8 cellular contexts compared by ENCODE assay signal in genomic region chr17:8249621-8250020, GRCh38. TPM values are rescaled to one million over a fixed set of nuclear protein-coding genes. Genes with fewer than 3 reads are reported as not detected.
A peak's percentile ranks its signal among the peaks of the same experiment; 100 is the strongest.
DNase-seq lines count a peak whose midpoint lies in the region; TF ChIP-seq lines count a peak whose summit lies in the region.

No MANE protein-coding gene starts in this region.

- no peak for TF ChIP-seq CTCF in AG10803 (conservative IDR thresholded peaks at IDR 0.05; ENCODE audit: low read length)
- no peak for TF ChIP-seq CTCF in LNCaP clone FGC (IDR thresholded peaks at IDR 0.05; ENCODE audit: control insufficient read depth, extremely low read depth, insufficient read depth)
- no peak for TF ChIP-seq CTCF in dorsolateral prefrontal cortex (IDR thresholded peaks at IDR 0.05 in 54 of 56, conservative IDR thresholded peaks at IDR 0.05 in 2 of 56; ENCODE audit: low read depth in 1 of 56, partially characterized antibody in 56 of 56)
- no peak for TF ChIP-seq CTCF in nephron (IDR thresholded peaks at IDR 0.05; ENCODE audit: unreplicated experiment in 3 of 3)

- peak overlapping the region in 48 of 59 donors; percentile 88 to 100 (median 97) for H3K27ac ChIP-seq in dorsolateral prefrontal cortex

- peak overlapping the region; percentile 87 to 99 (median 99) for H3K27ac Mint-ChIP-seq in nephron

- no peak for DNase-seq in AG10803 (ENCODE audit: low read depth)
- no peak for DNase-seq in LNCaP clone FGC (ENCODE audit: low read depth)
- no peak for DNase-seq in dorsolateral prefrontal cortex
- no peak for DNase-seq in stimulated activated naive CD4-positive, alpha-beta T cell (lab: John Stamatoyannopoulos, UW)
- no peak for DNase-seq in globus pallidus (ENCODE audit: low spot score)
- DNase-seq in stimulated activated CD4-positive, alpha-beta T cell treated with anti-CD3 and anti-CD28 coated beads, Interleukin-12 subunit alpha, Interleukin-12 subunit beta, amount 100 ng/mL, for 4 hours, result no peak
- DNase-seq in stimulated activated naive CD4-positive, alpha-beta T cell treated with Interleukin-2 at 50 U/mL for 16 hours (lab: John Stamatoyannopoulos, UW), result no peak

- intact Hi-C loops in dorsolateral prefrontal cortex (cut with DNase I), result loop anchor here (2.0 to 10.0 kb wide), 5 partner anchors 27 to 135 kb away; partner anchors contain the start of genes ALOXE3 (in 1 of the 2), RANGRF (in 1 of the 2) and RPL26 (in 1 of the 2)

- peaks cover 12% of the 10 kb centered on the region for H3K36me3 Mint-ChIP-seq in nephron (ENCODE audit: low read depth)

- peak overlapping the region; percentile 98 for H3K4me3 ChIP-seq in AG10803 (ENCODE audit: low read length)
- H3K4me3 ChIP-seq in LNCaP clone FGC (ENCODE audit: low read depth, low read length), result peak overlapping the region; percentile 79
- H3K4me3 ChIP-seq in dorsolateral prefrontal cortex, result peak overlapping the region; percentile 66 to 99 (median 87)

- no peaks in the 10 kb centered on the region for H3K9me3 Mint-ChIP-seq in nephron

- H3K27me3 Mint-ChIP-seq in nephron (ENCODE audit: low read depth), result no peaks in the 10 kb centered on the region

- H3K27me3 ChIP-seq in dorsolateral prefrontal cortex, result no peaks in the 10 kb centered on the region

- peak overlapping the region; percentile 94 to 100 (median 96) for H3K4me3 Mint-ChIP-seq in nephron

- H3K4me1 Mint-ChIP-seq in nephron, result peaks cover 19% of the 10 kb centered on the region

RNA-seq across cellular contexts. Expression of gene PFAS, which starts 0.5 kb away (rescaled TPM):
- 10 to 100 TPM; 20.3 to 49.9 (median 35.2) TPM for total RNA-seq in dorsolateral prefrontal cortex

RNA-seq across cellular contexts. Expression of gene CTC1, which starts 1.8 kb away (rescaled TPM):
- 10 to 100 TPM; 33.8 to 92.7 (median 64.4) TPM for total RNA-seq in dorsolateral prefrontal cortex

RNA-seq across cellular contexts. Expression of gene RANGRF, which starts 38.8 kb away (rescaled TPM):
- total RNA-seq in dorsolateral prefrontal cortex, result 10 to 100 TPM; 15.3 to 31.6 (median 22.9) TPM

RNA-seq across cellular contexts. Expression of gene AURKB, which starts 39.2 kb away (rescaled TPM):
- 1 to 10 TPM in 8 of 120 experiments, under 1 TPM in 4, not detected in 108; 0.75 to 3.8 (median 1.2) TPM for total RNA-seq in dorsolateral prefrontal cortex

RNA-seq across cellular contexts. Expression of gene SLC25A35, which starts 45.6 kb away (rescaled TPM):
- total RNA-seq in dorsolateral prefrontal cortex, result 10 to 100 TPM in 2 of 120 experiments, 1 to 10 TPM in 118; 1.1 to 10.8 (median 4.2) TPM
